10 cellular contexts compared by ENCODE assay signal in genomic region chr2:20048488-20049443, GRCh38. TPM values are rescaled to one million over a fixed set of nuclear protein-coding genes. Genes with fewer than 3 reads are reported as not detected.
DNase-seq lines count a peak whose midpoint lies in the region; ATAC-seq and TF ChIP-seq lines count a peak whose summit lies in the region.
"Had no signal": no experiment of that assay in that cellular context is flagged by ENCODE, and none has a peak within 500 bp of the region (broad histone marks: within the 10 kb centered on the region; RNA-seq: fewer than 3 reads in every experiment).

No MANE protein-coding gene starts in this region.

- H3K4me3 ChIP-seq in CD8-positive, alpha-beta T cell (ENCODE audit: low read depth, low read length): no peak overlapping the region
- H3K4me3 ChIP-seq in fibroblast of lung (replicated peaks in 1 of 4; ENCODE audit: control extremely low read depth in 1 of 4, insufficient read depth in 1 of 4, low read depth in 3 of 4, low read length in 4 of 4): peak overlapping the region; percentile 94 to 98 (median 96)
- peak overlapping the region in 1 of 2 donors; percentile 87 for H3K4me3 ChIP-seq in prostate gland

- POLR2A ChIA-PET in CD8-positive, alpha-beta T cell (lab: Charles Lee): no interaction called here

- no peaks in the 10 kb centered on the region for H4K20me1 ChIP-seq in fibroblast of lung (ENCODE audit: control insufficient read depth, extremely low read depth, insufficient read depth, low read length)

- no peaks in the 10 kb centered on the region for H3K9me3 Mint-ChIP-seq in CD8-positive, alpha-beta T cell
- no peaks in the 10 kb centered on the region for H3K9me3 Mint-ChIP-seq in Calu3 (ENCODE audit: low read depth, unreplicated experiment)
- H3K9me3 Mint-ChIP-seq: natural killer cell treated with Interleukin-12 subunit alpha and Interleukin-12 subunit beta and Interleukin-15 and Interleukin-18, amount 100 ng/mL, for 72 hours had no signal

- H3K36me3 ChIP-seq in CD8-positive, alpha-beta T cell (ENCODE audit: insufficient read depth, low read length): no peaks in the 10 kb centered on the region
- H3K36me3 ChIP-seq in fibroblast of lung (ENCODE audit: control insufficient read depth, insufficient read depth, low read length) (no peaks in the 10 kb centered on the region), prostate gland (no peaks in the 10 kb centered on the region)

- no peaks in the 10 kb centered on the region for H3K27me3 Mint-ChIP-seq in CD8-positive, alpha-beta T cell (ENCODE audit: low read depth)
- H3K27me3 Mint-ChIP-seq in Calu3 (ENCODE audit: unreplicated experiment): no peaks in the 10 kb centered on the region
- H3K27me3 Mint-ChIP-seq: natural killer cell treated with Interleukin-12 subunit alpha and Interleukin-12 subunit beta and Interleukin-15 and Interleukin-18, amount 100 ng/mL, for 72 hours had no signal

- peaks cover 28% of the 10 kb centered on the region for H3K4me1 ChIP-seq in CD8-positive, alpha-beta T cell (ENCODE audit: insufficient read depth, low read length)
- peaks cover 3% of the 10 kb centered on the region for H3K4me1 ChIP-seq in fibroblast of lung (ENCODE audit: control insufficient read depth, extremely low read depth, insufficient read depth, low read length)
- no peaks in the 10 kb centered on the region for H3K4me1 ChIP-seq in prostate gland (replicated peaks)

- peaks cover 20% of the 10 kb centered on the region for H3K36me3 Mint-ChIP-seq in CD8-positive, alpha-beta T cell
- no peaks in the 10 kb centered on the region for H3K36me3 Mint-ChIP-seq in Calu3 (ENCODE audit: insufficient read depth, unreplicated experiment)
- H3K36me3 Mint-ChIP-seq: natural killer cell treated with Interleukin-12 subunit alpha and Interleukin-12 subunit beta and Interleukin-15 and Interleukin-18, amount 100 ng/mL, for 72 hours had no signal

- H3K79me2 ChIP-seq in fibroblast of lung (ENCODE audit: control insufficient read depth, insufficient read depth, low read length): peaks cover 73% of the 10 kb centered on the region

- no peak for ATAC-seq in CD8-positive, alpha-beta T cell
- no peak for ATAC-seq in HG02798 (IDR thresholded peaks at IDR 0.05; ENCODE audit: poor library complexity, unreplicated experiment)
- ATAC-seq: natural killer cell treated with Interleukin-12 subunit alpha and Interleukin-12 subunit beta and Interleukin-15 and Interleukin-18, amount 100 ng/mL, for 72 hours had no signal

- intact Hi-C loops in CD8-positive, alpha-beta T cell (cut with DNase I, micrococcal nuclease): no loop called here
- intact Hi-C loops in prostate gland (cut with DNase I) (no loop called here), Calu3 (cut with micrococcal nuclease; ENCODE audit: unreplicated experiment) (no loop called here)

- H3K4me3 Mint-ChIP-seq in CD8-positive, alpha-beta T cell: no peak overlapping the region
- H3K4me3 Mint-ChIP-seq in Calu3 (ENCODE audit: low read depth, unreplicated experiment): no peak overlapping the region
- H3K4me3 Mint-ChIP-seq: natural killer cell treated with Interleukin-12 subunit alpha and Interleukin-12 subunit beta and Interleukin-15 and Interleukin-18, amount 100 ng/mL, for 72 hours had no signal

- 35% methylated on average over 6 of the region's 6 CpGs for WGBS in prostate gland

- no TSS peak for BruUV-seq in Calu3 (replicated peaks; lab: Mats Ljungman, UMichigan)

- TF ChIP-seq CTCF in CD8-positive, alpha-beta T cell (IDR thresholded peaks at IDR 0.05): no peak
- TF ChIP-seq CTCF in fibroblast of lung (conservative IDR thresholded peaks at IDR 0.05 in 1 of 2, IDR thresholded peaks at IDR 0.05 in 1 of 2; ENCODE audit: low read depth in 1 of 2, low read length in 2 of 2) (no peak), prostate gland (IDR thresholded peaks at IDR 0.05) (no peak), Calu3 (IDR thresholded peaks at IDR 0.05; ENCODE audit: unreplicated experiment) (no peak)

- peak overlapping the region; percentile 81 for H3K4me2 ChIP-seq in fibroblast of lung (ENCODE audit: extremely low read depth, insufficient read depth, low read length)

- TF ChIP-seq POLR2A in prostate gland (IDR thresholded peaks at IDR 0.05): no peak

- peak overlapping the region; percentile 11 for H3K27ac Mint-ChIP-seq in CD8-positive, alpha-beta T cell
- no peak overlapping the region for H3K27ac Mint-ChIP-seq in Calu3 (ENCODE audit: unreplicated experiment)
- H3K27ac Mint-ChIP-seq: natural killer cell treated with Interleukin-12 subunit alpha and Interleukin-12 subunit beta and Interleukin-15 and Interleukin-18, amount 100 ng/mL, for 72 hours had no signal

- H3K9ac ChIP-seq in fibroblast of lung (ENCODE audit: insufficient read depth, low read length): no peak overlapping the region

- no peak for DNase-seq in CD8-positive, alpha-beta T cell
- DNase-seq in NCI-H69 (lab: John Stamatoyannopoulos, UW) (peak; percentile 56), fibroblast of lung (ENCODE audit: low read depth in 2 of 2) (no peak), prostate gland (ENCODE audit: low spot score) (no peak), UCSD-AML1 (lab: John Stamatoyannopoulos, UW; ENCODE audit: unreplicated experiment) (no peak), NCI-H1092 (lab: John Stamatoyannopoulos, UW) (no peak), Calu3 (no peak)
- DNase-seq: GOT3 had no signal

- no peaks in the 10 kb centered on the region for H3K9me3 ChIP-seq in CD8-positive, alpha-beta T cell (ENCODE audit: low read length)
- H3K9me3 ChIP-seq in fibroblast of lung (ENCODE audit: control insufficient read depth, insufficient read depth, low read depth, low read length): no peaks in the 10 kb centered on the region
- no peaks in the 10 kb centered on the region for H3K9me3 ChIP-seq in prostate gland

- no peak overlapping the region for H2AFZ ChIP-seq in fibroblast of lung (ENCODE audit: low read length)

- H3K27ac ChIP-seq in CD8-positive, alpha-beta T cell (ENCODE audit: low read depth, low read length): no peak overlapping the region
- H3K27ac ChIP-seq in fibroblast of lung (ENCODE audit: insufficient read depth, low read length): no peak overlapping the region
- H3K27ac ChIP-seq in prostate gland: peak overlapping the region; percentile 94 to 98

- H3K27me3 ChIP-seq in CD8-positive, alpha-beta T cell (ENCODE audit: insufficient read depth, low read length): no peaks in the 10 kb centered on the region
- H3K27me3 ChIP-seq in fibroblast of lung (ENCODE audit: control insufficient read depth, insufficient read depth, low read length): no peaks in the 10 kb centered on the region
- H3K27me3 ChIP-seq in prostate gland (replicated peaks; ENCODE audit: insufficient read depth): no peaks in the 10 kb centered on the region

- H3K4me1 Mint-ChIP-seq in CD8-positive, alpha-beta T cell (ENCODE audit: low read depth): peaks cover 48% of the 10 kb centered on the region
- peaks cover 30% of the 10 kb centered on the region for H3K4me1 Mint-ChIP-seq in Calu3 (ENCODE audit: low read depth, unreplicated experiment)

- CTCF ChIA-PET in CD8-positive, alpha-beta T cell (lab: Charles Lee): interaction anchor here (1.0 to 1.5 kb wide), 3 partner anchors 14 to 33 kb away, joined by 3 to 8 read pairs (median 6); no protein-coding TSS in a partner anchor
- CTCF ChIA-PET in Calu3 (lab: Charles Lee): interaction anchor here (1.4 kb wide), 1 partner anchor 33 kb away, joined by 5 read pairs; no protein-coding TSS in a partner anchor

RNA-seq across cellular contexts. Expression of gene LAPTM4A, which starts 2.7 kb away (rescaled TPM):
- 10 to 100 TPM; 92.4 to 98.8 TPM for total RNA-seq in CD8-positive, alpha-beta T cell
- total RNA-seq in fibroblast of lung: 155 and 193 TPM in 2 replicates
- polyA plus RNA-seq in fibroblast of lung: 634 and 1,101 TPM in 2 replicates
- polyA plus RNA-seq in fibroblast of lung (2012): 303 and 486 TPM in 2 replicates
- polyA minus RNA-seq in fibroblast of lung (ENCODE audit: low replicate concordance): 73.7 and 98.5 TPM in 2 replicates
- total RNA-seq in prostate gland: 100 to 1,000 TPM; 142 to 340 TPM
- total RNA-seq in Calu3 (2022): 129 and 131 TPM in 2 replicates

RNA-seq across cellular contexts. Expression of gene MATN3, which starts 36.3 kb away (rescaled TPM):
- not detected for total RNA-seq in CD8-positive, alpha-beta T cell
- 0.51 and 2.3 TPM in 2 replicates for total RNA-seq in fibroblast of lung
- 4.5 and 6.9 TPM in 2 replicates for polyA plus RNA-seq in fibroblast of lung
- polyA plus RNA-seq in fibroblast of lung (2012): 3.6 and 5.5 TPM in 2 replicates
- polyA minus RNA-seq in fibroblast of lung (ENCODE audit: low replicate concordance): 1.8 and 2.6 TPM in 2 replicates
- total RNA-seq in prostate gland: 1 to 10 TPM; 1.2 to 2.9 TPM
- total RNA-seq in Calu3 (2022): 2.3 and 3.4 TPM in 2 replicates
- total RNA-seq: natural killer cell treated with Interleukin-12 subunit alpha and Interleukin-12 subunit beta and Interleukin-15 and Interleukin-18, amount 100 ng/mL, for 72 hours had no signal

RNA-seq across cellular contexts. Expression of gene WDR35, which starts 58.9 kb away (rescaled TPM):
- total RNA-seq in CD8-positive, alpha-beta T cell: 1 to 10 TPM; 2.4 to 2.9 TPM
- 11.6 and 13.4 TPM in 2 replicates for total RNA-seq in fibroblast of lung
- 7.0 and 8.3 TPM in 2 replicates for polyA plus RNA-seq in fibroblast of lung
- 3.8 and 4.7 TPM in 2 replicates for polyA plus RNA-seq in fibroblast of lung (2012)
- polyA minus RNA-seq in fibroblast of lung (ENCODE audit: low replicate concordance): 1.2 and 1.6 TPM in 2 replicates
- 10 to 100 TPM in 1 of 2 donors, 1 to 10 TPM in 1; 9.2 to 10.1 TPM for total RNA-seq in prostate gland
- 8.8 and 9.8 TPM in 2 replicates for total RNA-seq in Calu3 (2022)

Comparison
In these comparisons a context has a peak if more than half of its experiments do, and no peak if none do; other contexts are left out.
1. H3K27ac ChIP-seq: peak in prostate gland (2 of 2); none in CD8-positive, alpha-beta T cell (single experiment) and fibroblast of lung (single experiment).